In the genomic region with DNA sequence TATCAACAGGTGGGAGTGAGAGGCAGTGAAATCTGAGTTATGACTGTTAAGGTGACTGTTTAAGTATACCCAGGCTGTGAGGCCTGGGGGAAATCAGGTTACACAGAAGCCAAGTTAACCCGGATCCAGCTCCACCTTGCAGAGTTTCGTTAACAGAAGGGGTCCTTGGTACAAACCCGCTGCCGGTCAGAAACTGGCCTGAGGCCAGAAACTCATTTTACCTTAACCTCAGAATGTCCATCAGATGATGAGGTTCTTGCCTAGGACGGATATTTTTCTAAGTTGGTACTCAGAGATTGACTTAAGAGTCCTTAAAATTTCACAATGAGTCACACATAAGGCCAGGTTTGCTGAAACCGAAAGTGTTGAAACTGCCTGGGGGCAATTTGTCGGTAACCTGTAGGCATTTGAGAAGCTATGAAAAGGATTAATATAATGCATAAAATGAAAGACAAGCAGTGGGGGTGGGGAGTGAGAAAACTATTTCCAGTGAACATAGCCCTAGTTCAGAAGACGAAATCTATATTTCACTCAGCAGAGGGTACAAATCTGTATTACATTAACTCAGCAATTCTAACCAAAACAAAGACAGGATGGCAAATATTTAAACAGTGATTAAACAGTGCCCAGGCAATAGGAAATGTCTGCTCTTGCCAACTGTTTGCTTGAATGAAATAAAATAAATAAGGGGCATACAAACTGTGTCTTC, we compare ENCODE assay signal across 8 cellular contexts.
DNase-seq lines count a peak whose midpoint lies in the region; ATAC-seq, FAIRE-seq and TF ChIP-seq lines count a peak whose summit lies in the region.

No MANE protein-coding gene starts in this region.

- TF ChIP-seq CTCF in bronchial epithelial cell (IDR thresholded peaks at IDR 0.05; ENCODE audit: insufficient read depth, low read length, severe bottlenecking), result no peak
- TF ChIP-seq CTCF in colonic mucosa (IDR thresholded peaks at IDR 0.05), result no peak

- H3K9me3 ChIP-seq in colonic mucosa (no peaks in the 10 kb centered on the region), neuronal stem cell (replicated peaks in 1 of 2; ENCODE audit: control insufficient read depth in 2 of 2, insufficient read depth in 1 of 2, low read depth in 1 of 2, low read length in 2 of 2) (no peaks in the 10 kb centered on the region)

- intact Hi-C loops in colonic mucosa (cut with DNase I), result no loop called here

- no peak overlapping the region for H2BK120ac ChIP-seq in neuronal stem cell (ENCODE audit: low read depth, low read length)

- peak; percentile 75 for FAIRE-seq in bronchial epithelial cell (lab: Jason Lieb, UNC)

- H3K4me3 ChIP-seq in bronchial epithelial cell (ENCODE audit: low read depth, low read length) (peak overlapping the region; percentile 15), colonic mucosa (no peak overlapping the region), neuronal stem cell (ENCODE audit: low read length in 2 of 2) (no peak overlapping the region)

- H3K23ac ChIP-seq in neuronal stem cell (ENCODE audit: low read depth, low read length, poor library complexity), result no peak overlapping the region

- H3K79me1 ChIP-seq in neuronal stem cell (ENCODE audit: low read depth, low read length), result no peaks in the 10 kb centered on the region

- no CpG with 5 or more reads among the region's 8 CpGs for WGBS in neuronal stem cell (ENCODE audit: extremely low coverage in 2 of 2, insufficient read length in 2 of 2, insufficient replicate concordance in 1 of 2), 2 donors

- H3K27ac ChIP-seq in colonic mucosa, result no peak overlapping the region
- H3K27ac ChIP-seq in neuronal stem cell (replicated peaks; ENCODE audit: low read length), result no peak overlapping the region

- H3K4me1 ChIP-seq in colonic mucosa (peaks cover 8% of the 10 kb centered on the region), neuronal stem cell (ENCODE audit: control insufficient read depth in 2 of 2, insufficient read depth in 1 of 2, low read depth in 1 of 2, low read length in 2 of 2) (no peaks in the 10 kb centered on the region)

- no peak overlapping the region for H3K14ac ChIP-seq in neuronal stem cell (ENCODE audit: low read length)

- no peak overlapping the region for H4K91ac ChIP-seq in neuronal stem cell (ENCODE audit: low read depth, low read length, poor library complexity)

- DNase-seq in NK-92 treated with Interleukin-12 subunit alpha and Interleukin-12 subunit beta, amount 100 ng/mL, for 24 hours (lab: John Stamatoyannopoulos, UW), result peak; percentile 67
- no peak for DNase-seq in NK-92 (lab: John Stamatoyannopoulos, UW; ENCODE audit: unreplicated experiment)
- peak; percentile 62 for DNase-seq in RPMI7951 (ENCODE audit: low read depth)
- DNase-seq in bronchial epithelial cell (ENCODE audit: low read depth), result peak; percentile 94
- DNase-seq in stimulated activated CD4-positive, alpha-beta T cell treated with anti-CD3 and anti-CD28 coated beads, Interleukin-15, amount 100 ng/mL, for 24 hours, result peak; percentile 71
- no peak for DNase-seq in colonic mucosa
- DNase-seq in neuronal stem cell (ENCODE audit: low spot score), result no peak

- H2BK15ac ChIP-seq in neuronal stem cell (ENCODE audit: low read length), result no peak overlapping the region

- H3K9ac ChIP-seq in colonic mucosa (ENCODE audit: low read depth in 2 of 2, low read length in 2 of 2) (no peak overlapping the region), neuronal stem cell (ENCODE audit: low read depth, low read length, poor library complexity) (no peak overlapping the region)

- no peak overlapping the region for H3K18ac ChIP-seq in neuronal stem cell (ENCODE audit: low read length)

- H4K8ac ChIP-seq in neuronal stem cell (ENCODE audit: low read depth, low read length), result no peak overlapping the region

- H2AK5ac ChIP-seq in neuronal stem cell (ENCODE audit: low read depth, low read length), result no peak overlapping the region

- no peak overlapping the region for H2AFZ ChIP-seq in neuronal stem cell (ENCODE audit: low read length)

- no peak overlapping the region for H3K4ac ChIP-seq in neuronal stem cell (ENCODE audit: low read length)

- H3K4me2 ChIP-seq in neuronal stem cell (ENCODE audit: insufficient read depth, low read length, poor library complexity, severe bottlenecking), result no peak overlapping the region

- H2BK12ac ChIP-seq in neuronal stem cell (ENCODE audit: low read length), result no peak overlapping the region

- no peaks in the 10 kb centered on the region for H3K27me3 ChIP-seq in bronchial epithelial cell (ENCODE audit: control insufficient read depth, insufficient read depth, low read length)
- no peaks in the 10 kb centered on the region for H3K27me3 ChIP-seq in colonic mucosa
- no peaks in the 10 kb centered on the region for H3K27me3 ChIP-seq in neuronal stem cell (ENCODE audit: control insufficient read depth in 3 of 3, insufficient read depth in 3 of 3, low read depth in 1 of 3, low read length in 3 of 3)

- ATAC-seq in HG03432 (IDR thresholded peaks at IDR 0.05; ENCODE audit: unreplicated experiment), result peak; percentile 73

- H3K36me3 ChIP-seq in bronchial epithelial cell (ENCODE audit: control insufficient read depth, insufficient read depth, low read length) (no peaks in the 10 kb centered on the region), colonic mucosa (no peaks in the 10 kb centered on the region), neuronal stem cell (replicated peaks in 1 of 2; ENCODE audit: control insufficient read depth in 2 of 2, insufficient read depth in 2 of 2, low read length in 2 of 2) (no peaks in the 10 kb centered on the region)

- H2BK5ac ChIP-seq in neuronal stem cell (ENCODE audit: low read length), result no peak overlapping the region

Comparison
In these comparisons a context has a peak if more than half of its experiments do, and no peak if none do; other contexts are left out.
1. DNase-seq: peak in NK-92 treated with Interleukin-12 subunit alpha and Interleukin-12 subunit beta, amount 100 ng/mL, for 24 hours (single experiment), RPMI7951 (single experiment), bronchial epithelial cell (single experiment) and stimulated activated CD4-positive, alpha-beta T cell treated with anti-CD3 and anti-CD28 coated beads, Interleukin-15, amount 100 ng/mL, for 24 hours (single experiment); none in NK-92 (single experiment), colonic mucosa (single experiment) and neuronal stem cell (single experiment).